14 cellular contexts compared by ENCODE assay signal in the genomic region with DNA sequence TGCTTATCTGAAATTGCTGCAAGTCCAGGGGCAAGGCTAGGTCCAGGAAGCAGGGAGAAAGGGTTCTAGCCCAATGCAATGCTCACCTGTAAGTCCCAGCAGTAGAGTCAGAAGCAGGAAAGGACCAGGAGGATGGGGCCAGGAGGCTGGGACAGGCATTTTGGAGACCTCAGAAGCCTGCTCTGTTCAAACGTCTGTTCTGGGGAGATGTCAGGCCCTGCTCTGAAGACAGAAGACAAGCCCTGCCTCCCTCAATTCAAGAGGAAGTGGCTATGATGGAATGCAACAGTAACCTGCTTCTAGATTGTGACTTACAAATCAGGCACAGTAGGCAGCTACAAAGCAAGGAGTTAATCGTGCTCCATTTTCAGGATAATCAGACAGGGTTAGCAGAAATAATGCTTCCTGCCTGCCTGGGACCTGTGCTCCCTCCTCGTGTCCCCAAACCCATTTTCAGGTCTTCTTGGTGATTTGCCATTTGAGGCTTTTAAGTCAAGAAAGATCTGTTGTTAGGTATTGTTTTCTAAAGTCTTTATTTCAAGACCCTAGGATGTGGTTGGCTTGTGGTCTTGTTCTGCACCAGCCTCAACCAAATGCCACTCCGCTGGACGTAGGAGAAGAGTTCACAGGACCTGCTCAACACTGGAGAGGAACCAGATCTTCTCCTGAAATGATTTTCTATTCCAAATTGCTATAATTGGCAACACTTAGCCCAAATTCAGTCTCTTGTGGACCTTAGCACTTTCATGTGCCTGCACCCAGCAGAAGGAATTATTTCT. TPM values are rescaled to one million over a fixed set of nuclear protein-coding genes. Genes with fewer than 3 reads are reported as not detected.
DNase-seq lines count a peak whose midpoint lies in the region; ATAC-seq and TF ChIP-seq lines count a peak whose summit lies in the region.
"Had no signal": no experiment of that assay in that cellular context is flagged by ENCODE, and none has a peak within 500 bp of the region (broad histone marks: within the 10 kb centered on the region; RNA-seq: fewer than 3 reads in every experiment).

SIRPG (minus strand) TSS at position 224 of the 779 bp plus-strand sequence; CDS start at position 159, 65 bp downstream.

- no peaks in the 10 kb centered on the region for H3K4me1 ChIP-seq in upper lobe of right lung

- TF ChIP-seq CTCF in upper lobe of right lung (IDR thresholded peaks at IDR 0.05) = no peak

- ATAC-seq in effector memory CD8-positive, alpha-beta T cell (replicated peaks) = peak; percentile 30
- no peak for ATAC-seq in upper lobe of right lung
- no peak for ATAC-seq in GM18502 (IDR thresholded peaks at IDR 0.05; ENCODE audit: poor library complexity, unreplicated experiment)
- no peak for ATAC-seq in HG03095 (IDR thresholded peaks at IDR 0.05; ENCODE audit: unreplicated experiment)
- ATAC-seq: foreskin keratinocyte; stimulated activated memory B cell treated with anti-CD40 and anti-IgM and Interleukin-4, amounts not matched to agents 10 μg/mL and 1 μg/mL and 100 μg/mL, for 72 hours had no signal

- no peaks in the 10 kb centered on the region for H3K36me3 ChIP-seq in upper lobe of right lung

- peaks cover 16% of the 10 kb centered on the region for H3K9me3 Mint-ChIP-seq in activated naive CD4-positive, alpha-beta T cell treated with anti-CD3 and anti-CD28 coated beads, Interleukin-2, amount 50 U/mL, for 24 hours
- H3K9me3 Mint-ChIP-seq in effector memory CD8-positive, alpha-beta T cell = no peaks in the 10 kb centered on the region
- H3K9me3 Mint-ChIP-seq: stimulated activated memory B cell treated with anti-CD40 and anti-IgM and Interleukin-4, amounts not matched to agents 10 μg/mL and 1 μg/mL and 100 μg/mL, for 72 hours had no signal

- H3K27ac ChIP-seq in upper lobe of right lung = no peak within 1 kb of the TSS
- H3K27ac ChIP-seq: foreskin keratinocyte had no signal

- DNase-seq in activated naive CD4-positive, alpha-beta T cell treated with Interleukin-2 at 50 U/mL for 16 hours = no peak
- no peak for DNase-seq in effector memory CD8-positive, alpha-beta T cell
- DNase-seq in upper lobe of right lung (no peak), CD1c-positive myeloid dendritic cell (ENCODE audit: extremely low spot score) (no peak)
- DNase-seq: foreskin keratinocyte; posterior cingulate gyrus; stimulated activated CD4-positive, alpha-beta T cell treated with anti-CD3 and anti-CD28 coated beads, Interleukin-2, amount 100 ng/mL, for 24 hours had no signal

- peaks cover 6% of the 10 kb centered on the region for H3K27me3 ChIP-seq in upper lobe of right lung

- H3K4me3 ChIP-seq in upper lobe of right lung = peak within 1 kb of the TSS; percentile 12

- peaks cover 94% of the 10 kb centered on the region for H3K4me1 Mint-ChIP-seq in activated naive CD4-positive, alpha-beta T cell treated with anti-CD3 and anti-CD28 coated beads, Interleukin-2, amount 50 U/mL, for 24 hours
- H3K4me1 Mint-ChIP-seq in effector memory CD8-positive, alpha-beta T cell (ENCODE audit: low read depth in 2 of 2) = peaks cover 76 to 92% of the 10 kb centered on the region in 2 donors

- H3K36me3 Mint-ChIP-seq in activated naive CD4-positive, alpha-beta T cell treated with anti-CD3 and anti-CD28 coated beads, Interleukin-2, amount 50 U/mL, for 24 hours = peaks cover 45% of the 10 kb centered on the region
- H3K36me3 Mint-ChIP-seq in effector memory CD8-positive, alpha-beta T cell (ENCODE audit: insufficient read depth) = peaks cover 9% of the 10 kb centered on the region
- H3K36me3 Mint-ChIP-seq: stimulated activated memory B cell treated with anti-CD40 and anti-IgM and Interleukin-4, amounts not matched to agents 10 μg/mL and 1 μg/mL and 100 μg/mL, for 72 hours had no signal

- peak within 1 kb of the TSS; percentile 90 for H3K4me3 Mint-ChIP-seq in activated naive CD4-positive, alpha-beta T cell treated with anti-CD3 and anti-CD28 coated beads, Interleukin-2, amount 50 U/mL, for 24 hours
- H3K4me3 Mint-ChIP-seq in effector memory CD8-positive, alpha-beta T cell = peak within 1 kb of the TSS; percentile 81 to 84
- H3K4me3 Mint-ChIP-seq: stimulated activated memory B cell treated with anti-CD40 and anti-IgM and Interleukin-4, amounts not matched to agents 10 μg/mL and 1 μg/mL and 100 μg/mL, for 72 hours had no signal

- intact Hi-C loops in T-helper 1 cell treated with Interleukin-12 subunit alpha and Interleukin-12 subunit beta and Interleukin-4 antibody, amounts not matched to agents 30 ng/mL and 1 ng/mL, for 36 hours (cut with micrococcal nuclease) = loop anchor here (1.0 to 10.0 kb wide), 7 partner anchors 15 to 823 kb away; partner anchors contain the start of genes FAM110A, NSFL1C, SIRPB1 and STK35
- intact Hi-C loops in upper lobe of right lung (cut with DNase I) = no loop called here

- H3K9me3 ChIP-seq in upper lobe of right lung = no peaks in the 10 kb centered on the region

- peak within 1 kb of the TSS; percentile 99 for H3K27ac Mint-ChIP-seq in activated naive CD4-positive, alpha-beta T cell treated with anti-CD3 and anti-CD28 coated beads, Interleukin-2, amount 50 U/mL, for 24 hours
- H3K27ac Mint-ChIP-seq in effector memory CD8-positive, alpha-beta T cell = peak within 1 kb of the TSS; percentile 88 to 92
- H3K27ac Mint-ChIP-seq: stimulated activated memory B cell treated with anti-CD40 and anti-IgM and Interleukin-4, amounts not matched to agents 10 μg/mL and 1 μg/mL and 100 μg/mL, for 72 hours had no signal

- no peaks in the 10 kb centered on the region for H3K27me3 Mint-ChIP-seq in activated naive CD4-positive, alpha-beta T cell treated with anti-CD3 and anti-CD28 coated beads, Interleukin-2, amount 50 U/mL, for 24 hours
- H3K27me3 Mint-ChIP-seq in effector memory CD8-positive, alpha-beta T cell = no peaks in the 10 kb centered on the region
- H3K27me3 Mint-ChIP-seq: stimulated activated memory B cell treated with anti-CD40 and anti-IgM and Interleukin-4, amounts not matched to agents 10 μg/mL and 1 μg/mL and 100 μg/mL, for 72 hours had no signal

RNA-seq across cellular contexts. Expression of gene SIRPG, which starts in this region (rescaled TPM):
- total RNA-seq in T-helper 1 cell treated with Interleukin-12 subunit alpha and Interleukin-12 subunit beta and Interleukin-4 antibody, amounts not matched to agents 30 ng/mL and 1 ng/mL, for 36 hours = 70.5 and 70.7 TPM in 2 replicates
- 0.81 TPM for total RNA-seq in upper lobe of right lung
- total RNA-seq: Daoy, foreskin keratinocyte, LHCN-M2 had no signal

Comparison
In these comparisons a context has a peak if more than half of its experiments do, and no peak if none do; other contexts are left out.
1. RNA of gene SIRPG (total RNA-seq): 70.5 to 70.7 TPM in T-helper 1 cell treated with Interleukin-12 subunit alpha and Interleukin-12 subunit beta and Interleukin-4 antibody, amounts not matched to agents 30 ng/mL and 1 ng/mL, for 36 hours; 0.81 TPM in upper lobe of right lung (single experiment); every median in the first group is over 10 times any median in the second.